Comparison of ENCODE assay signal across 8 cellular contexts in genomic region chr15:72227720-72228119, GRCh38. TPM values are rescaled to one million over a fixed set of nuclear protein-coding genes. Genes with fewer than 3 reads are reported as not detected.
DNase-seq lines count a peak whose midpoint lies in the region; ATAC-seq and TF ChIP-seq lines count a peak whose summit lies in the region.

No MANE protein-coding gene starts in this region.

- H3K27ac ChIP-seq in esophagus muscularis mucosa (replicated peaks in 1 of 4): peak overlapping the region; percentile 94 to 99 (median 96)

- CTCF ChIA-PET in T-cell (lab: Charles Lee): interaction anchor here (0.6 to 2.6 kb wide), 12 partner anchors 28 to 581 kb away, joined by 3 to 20 read pairs (median 4); partner anchors contain the start of genes BBS4 (in 1 of the 2), GRAMD2A (in 1 of the 2) and HIGD2B (in 1 of the 2)

- H3K36me3 ChIP-seq in esophagus muscularis mucosa: peaks cover 0 to 5% (median 0%) of the 10 kb centered on the region in 4 donors

- peak overlapping the region; percentile 95 to 98 for H3K27ac Mint-ChIP-seq in T-cell
- H3K27ac Mint-ChIP-seq in stimulated activated memory B cell treated with anti-CD40 and anti-IgM and Interleukin-4, amounts not matched to agents 10 μg/mL and 1 μg/mL and 100 μg/mL, for 72 hours: peak overlapping the region; percentile 92

- intact Hi-C loops in esophagus muscularis mucosa (cut with DNase I): no loop called here

- no peak for TF ChIP-seq POLR2A in esophagus muscularis mucosa (IDR thresholded peaks at IDR 0.05; ENCODE audit: low read depth)

- peaks cover 69 to 73% (median 72%) of the 10 kb centered on the region in 3 donors for H3K4me1 Mint-ChIP-seq in T-cell
- peaks cover 74% of the 10 kb centered on the region for H3K4me1 Mint-ChIP-seq in stimulated activated memory B cell treated with anti-CD40 and anti-IgM and Interleukin-4, amounts not matched to agents 10 μg/mL and 1 μg/mL and 100 μg/mL, for 72 hours

- no peak for ATAC-seq in T-cell (replicated peaks in 1 of 4)
- ATAC-seq in stimulated activated memory B cell treated with anti-CD40 and anti-IgM and Interleukin-4, amounts not matched to agents 10 μg/mL and 1 μg/mL and 100 μg/mL, for 72 hours: no peak
- ATAC-seq in HG03439 (IDR thresholded peaks at IDR 0.05; ENCODE audit: unreplicated experiment): no peak
- no peak for ATAC-seq in HG02610 (IDR thresholded peaks at IDR 0.05; ENCODE audit: unreplicated experiment)

- H3K4me3 Mint-ChIP-seq in T-cell: peak overlapping the region; percentile 90 to 97 (median 96)
- peak overlapping the region; percentile 94 for H3K4me3 Mint-ChIP-seq in stimulated activated memory B cell treated with anti-CD40 and anti-IgM and Interleukin-4, amounts not matched to agents 10 μg/mL and 1 μg/mL and 100 μg/mL, for 72 hours

- no peaks in the 10 kb centered on the region for H3K27me3 Mint-ChIP-seq in T-cell
- no peaks in the 10 kb centered on the region for H3K27me3 Mint-ChIP-seq in stimulated activated memory B cell treated with anti-CD40 and anti-IgM and Interleukin-4, amounts not matched to agents 10 μg/mL and 1 μg/mL and 100 μg/mL, for 72 hours

- DNase-seq in activated CD4-positive, alpha-beta T cell treated with anti-CD3 and anti-CD28 coated beads for 4 hours: peak; percentile 26 to 35
- DNase-seq in activated CD4-positive, alpha-beta T cell treated with anti-CD3 and anti-CD28 coated beads for 1 hour: no peak
- DNase-seq in T-cell (peak in 1 of 34 experiments; percentile 6), esophagus muscularis mucosa (ENCODE audit: extremely low spot score) (no peak), NCI-H1436 (lab: John Stamatoyannopoulos, UW) (no peak)

- H3K4me1 ChIP-seq in esophagus muscularis mucosa: peaks cover 50 to 69% (median 67%) of the 10 kb centered on the region in 4 donors

- no peaks in the 10 kb centered on the region for H3K9me3 ChIP-seq in esophagus muscularis mucosa

- no peaks in the 10 kb centered on the region for H3K9me3 Mint-ChIP-seq in T-cell
- H3K9me3 Mint-ChIP-seq in stimulated activated memory B cell treated with anti-CD40 and anti-IgM and Interleukin-4, amounts not matched to agents 10 μg/mL and 1 μg/mL and 100 μg/mL, for 72 hours: no peaks in the 10 kb centered on the region

- no peak for TF ChIP-seq CTCF in esophagus muscularis mucosa (IDR thresholded peaks at IDR 0.05)

- peak overlapping the region in 3 of 4 donors; percentile 69 to 92 (median 82) for H3K4me3 ChIP-seq in esophagus muscularis mucosa

- POLR2A ChIA-PET in T-cell (lab: Charles Lee): interaction anchor here in 1 of 2 donors (0.6 to 1.4 kb wide), 4 partner anchors 11 to 261 kb away, joined by 3 to 7 read pairs (median 4); no protein-coding TSS in a partner anchor

- no peak for TF ChIP-seq EP300 in esophagus muscularis mucosa (IDR thresholded peaks at IDR 0.05)

- 58% methylated on average over 4 of the region's 4 CpGs for WGBS in esophagus muscularis mucosa

- no peaks in the 10 kb centered on the region for H3K27me3 ChIP-seq in esophagus muscularis mucosa

- peaks cover 15% of the 10 kb centered on the region for H3K36me3 Mint-ChIP-seq in T-cell
- peaks cover 39% of the 10 kb centered on the region for H3K36me3 Mint-ChIP-seq in stimulated activated memory B cell treated with anti-CD40 and anti-IgM and Interleukin-4, amounts not matched to agents 10 μg/mL and 1 μg/mL and 100 μg/mL, for 72 hours

RNA-seq across cellular contexts. Expression of gene PKM, which starts 3.3 kb away (rescaled TPM):
- total RNA-seq in T-cell: 100 to 1,000 TPM; 293 to 412 (median 370) TPM
- 100 to 1,000 TPM; 392 to 605 (median 482) TPM for total RNA-seq in esophagus muscularis mucosa

RNA-seq across cellular contexts. Expression of gene GRAMD2A, which starts 30.1 kb away (rescaled TPM):
- total RNA-seq in T-cell: not detected
- total RNA-seq in esophagus muscularis mucosa: 1 to 10 TPM in 2 of 4 donors, under 1 TPM in 2; 0.33 to 2.5 (median 0.75) TPM

RNA-seq across cellular contexts. Expression of gene PARP6, which starts 44.6 kb away (rescaled TPM):
- total RNA-seq in T-cell (100 to 1,000 TPM in 3 of 5 donors, 10 to 100 TPM in 2; 94.4 to 132 (median 101) TPM), esophagus muscularis mucosa (10 to 100 TPM; 46.5 to 79.0 (median 53.7) TPM)

Comparison
In these comparisons a context has a peak if more than half of its experiments do, and no peak if none do; other contexts are left out.
1. DNase-seq: peak in activated CD4-positive, alpha-beta T cell treated with anti-CD3 and anti-CD28 coated beads for 4 hours (2 of 2); none in activated CD4-positive, alpha-beta T cell treated with anti-CD3 and anti-CD28 coated beads for 1 hour (single experiment), esophagus muscularis mucosa (single experiment) and NCI-H1436 (single experiment).